ENCODE assay signal across 1 cellular context in genomic region chr6:44052419-44053011, GRCh38.
TF ChIP-seq lines count a peak whose summit lies in the region.

No MANE protein-coding gene starts in this region.

TF ChIP-seq in HEK293, 187 proteins besides CTCF, POLR2A, EP300 and RAD21 (continued from another document):
- TF ChIP-seq PRDM6 (tag by site-specific recombination; IDR thresholded peaks at IDR 0.05) (no peak), ZBTB48 (tag by site-specific recombination; IDR thresholded peaks at IDR 0.05) (0 out of 2 replicates have a peak, but pooled peaks have one; percentile 28), ZEB2 (tag by site-specific recombination; IDR thresholded peaks at IDR 0.05) (0 out of 2 replicates have a peak, but pooled peaks have one; percentile 11), PRDM10 (tag by site-specific recombination; IDR thresholded peaks at IDR 0.05) (peak; percentile 77)
TF ChIP-seq in HEK293: peak in this region for 16.
